In genomic region chr4:131348258-131348657, GRCh38 we compare ENCODE assay signal across 15 cellular contexts.
A peak's percentile ranks its signal among the peaks of the same experiment; 100 is the strongest.
DNase-seq lines count a peak whose midpoint lies in the region; ATAC-seq lines count a peak whose summit lies in the region.
"Had no signal": no experiment of that assay in that cellular context is flagged by ENCODE, and none has a peak within 500 bp of the region (broad histone marks: within the 10 kb centered on the region; RNA-seq: fewer than 3 reads in every experiment).

No MANE protein-coding gene starts in this region.

- DNase-seq in DMS53 (lab: John Stamatoyannopoulos, UW) (peak; percentile 2), DMS53 treated with DMSO at 0.1 percent for 48 hours (lab: John Stamatoyannopoulos, UW; ENCODE audit: unreplicated experiment) (no peak), NCI-H1436 (lab: John Stamatoyannopoulos, UW) (no peak), NCI-H69 (lab: John Stamatoyannopoulos, UW) (no peak), iPS-NIHi7 (ENCODE audit: extremely low spot score) (no peak), NCI-H1930 (lab: John Stamatoyannopoulos, UW) (no peak)
- DNase-seq: CD8-positive, alpha-beta memory T cell; foreskin keratinocyte; NCI-H345; pancreas; PC-9; spleen; WERI-Rb-1 had no signal

- peak; percentile 56 for ATAC-seq in HG02571 (IDR thresholded peaks at IDR 0.05; ENCODE audit: unreplicated experiment)
- ATAC-seq in HG03342 (IDR thresholded peaks at IDR 0.05; ENCODE audit: unreplicated experiment): peak; percentile 85
- ATAC-seq: foreskin keratinocyte, pancreas had no signal
